In genomic region chr22:31681625-31682345, GRCh38 we compare ENCODE assay signal across 18 cellular contexts.
A peak's percentile ranks its signal among the peaks of the same experiment; 100 is the strongest.
DNase-seq lines count a peak whose midpoint lies in the region; ATAC-seq and TF ChIP-seq lines count a peak whose summit lies in the region.
"Had no signal": no experiment of that assay in that cellular context is flagged by ENCODE, and none has a peak within 500 bp of the region (broad histone marks: within the 10 kb centered on the region; RNA-seq: fewer than 3 reads in every experiment).

No MANE protein-coding gene starts in this region.

- H3K27me3 ChIP-seq in ACC112 (ENCODE audit: insufficient read depth, low read length), result no peaks in the 10 kb centered on the region
- H3K27me3 ChIP-seq: body of pancreas had no signal

- CTCF ChIA-PET in RWPE1 (lab: Yijun Ruan, JAX), result interaction anchor here (0.7 kb wide), 1 partner anchor 1479 kb away, joined by 3 read pairs; no protein-coding TSS in a partner anchor

- H3K36me3 ChIP-seq in ACC112 (ENCODE audit: insufficient read depth, low read length), result no peaks in the 10 kb centered on the region; the same call in none of the 2 replicates

- H3K27ac Mint-ChIP-seq in nephron progenitor cell, result peak overlapping the region; percentile 48

- H3K27me3 Mint-ChIP-seq in nephron progenitor cell (ENCODE audit: low read depth, poor library complexity), result peaks cover 4% of the 10 kb centered on the region
- H3K27me3 Mint-ChIP-seq: stimulated activated naive CD8-positive, alpha-beta T cell treated with anti-CD3 and anti-CD28 coated beads, Interleukin-15, amount 100 ng/mL, for 72 hours had no signal

- peaks cover 8% of the 10 kb centered on the region for H3K4me1 Mint-ChIP-seq in nephron progenitor cell

- TF ChIP-seq CTCF in RWPE1 (conservative IDR thresholded peaks at IDR 0.05; ENCODE audit: low read depth) (no peak), coronary artery (IDR thresholded peaks at IDR 0.05) (no peak), nephron progenitor cell (IDR thresholded peaks at IDR 0.05) (no peak)

- peaks cover 3% of the 10 kb centered on the region for H3K9me3 Mint-ChIP-seq in nephron progenitor cell
- H3K9me3 Mint-ChIP-seq: neural crest cell; stimulated activated naive CD8-positive, alpha-beta T cell treated with anti-CD3 and anti-CD28 coated beads, Interleukin-15, amount 100 ng/mL, for 72 hours had no signal

- no peak for DNase-seq in RWPE1 (ENCODE audit: low spot score)
- DNase-seq in coronary artery (ENCODE audit: low spot score), result no peak
- DNase-seq in nephron progenitor cell, result no peak
- no peak for DNase-seq in COLO668 (lab: John Stamatoyannopoulos, UW; ENCODE audit: unreplicated experiment)
- no peak for DNase-seq in kidney glomerular epithelial cell (lab: John Stamatoyannopoulos, UW)
- DNase-seq: 8988T; activated CD4-positive, alpha-beta T cell treated with anti-CD3 and anti-CD28 coated beads, Interleukin-2, amount 50 U/mL, for 4 hours; body of pancreas; GF-D8; left ventricle myocardium inferior; NCI-H2081; NCI-H526 treated with DMSO at 0.1 percent for 48 hours; stimulated activated naive CD8-positive, alpha-beta T cell treated with anti-CD3 and anti-CD28 coated beads, Interleukin-15, amount 100 ng/mL, for 72 hours had no signal

- H3K4me3 ChIP-seq in ACC112 (ENCODE audit: low read depth, low read length) (no peak overlapping the region), coronary artery (peak overlapping the region; percentile 35)
- H3K4me3 ChIP-seq: body of pancreas, HAP-1, left ventricle myocardium inferior had no signal

- peak overlapping the region; percentile 62 for H2AFZ ChIP-seq in ACC112 (ENCODE audit: low read length, unreplicated experiment)

- peaks cover 34% of the 10 kb centered on the region for H3K4me1 ChIP-seq in ACC112 (ENCODE audit: control insufficient read depth, insufficient read depth, low read length, unreplicated experiment)
- H3K4me1 ChIP-seq: HAP-1 had no signal

- H3K27ac ChIP-seq in ACC112 (ENCODE audit: low read depth, low read length), result peak overlapping the region; percentile 90
- H3K27ac ChIP-seq in RWPE1, result peak overlapping the region; percentile 95
- H3K27ac ChIP-seq in coronary artery, result peak overlapping the region in 1 of 2 donors; percentile 62
- H3K27ac ChIP-seq: left ventricle myocardium inferior had no signal

- no peaks in the 10 kb centered on the region for H3K79me2 ChIP-seq in ACC112 (ENCODE audit: control insufficient read depth, insufficient read depth, low read length, unreplicated experiment)

- no peak overlapping the region for H3K4me3 Mint-ChIP-seq in nephron progenitor cell
- H3K4me3 Mint-ChIP-seq: neural crest cell; stimulated activated naive CD8-positive, alpha-beta T cell treated with anti-CD3 and anti-CD28 coated beads, Interleukin-15, amount 100 ng/mL, for 72 hours had no signal

- POLR2A ChIA-PET in RWPE1 (lab: Yijun Ruan, JAX; ENCODE audit: low non-redundant PET), result no interaction called here

- peaks cover 43% of the 10 kb centered on the region for H3K36me3 Mint-ChIP-seq in nephron progenitor cell (ENCODE audit: low read depth)

- no peak for ATAC-seq in HG02610 (IDR thresholded peaks at IDR 0.05; ENCODE audit: unreplicated experiment)
- ATAC-seq in HG03457 (IDR thresholded peaks at IDR 0.05; ENCODE audit: unreplicated experiment), result no peak
- ATAC-seq: body of pancreas; stimulated activated naive CD8-positive, alpha-beta T cell treated with anti-CD3 and anti-CD28 coated beads, Interleukin-15, amount 100 ng/mL, for 72 hours had no signal
